Comparison of ENCODE assay signal across 31 cellular contexts in the genomic region with DNA sequence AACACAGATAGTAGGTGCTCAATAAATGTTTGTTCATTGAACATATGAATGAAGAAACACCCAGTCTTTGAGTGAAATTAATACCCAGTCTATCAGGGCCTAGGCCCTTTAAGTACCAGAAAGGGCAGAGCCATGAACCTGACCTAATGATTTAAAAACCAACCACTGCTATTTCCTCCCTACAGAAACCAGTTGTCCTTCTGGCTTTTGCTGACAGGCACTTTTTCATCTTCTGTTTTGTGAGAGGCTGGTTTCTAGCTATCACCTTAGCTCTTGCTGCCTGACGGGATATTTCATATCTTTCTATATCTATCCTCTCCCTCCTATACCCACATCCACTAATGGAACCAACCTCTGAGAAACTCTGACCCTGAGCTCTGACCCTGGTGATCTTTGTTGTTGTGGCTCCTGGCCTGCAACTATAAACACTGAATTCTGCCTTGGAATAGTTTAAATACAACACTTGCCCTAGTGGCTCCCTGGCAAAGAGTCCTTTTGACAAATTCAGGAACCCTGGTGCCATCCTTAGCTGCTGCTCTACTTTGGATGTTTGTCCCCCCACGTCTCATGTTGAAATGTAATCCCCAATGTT. TPM values are rescaled to one million over a fixed set of nuclear protein-coding genes. Genes with fewer than 3 reads are reported as not detected.
"Had no signal": no experiment of that assay in that cellular context is flagged by ENCODE, and none has a peak within 500 bp of the region (broad histone marks: within the 10 kb centered on the region; RNA-seq: fewer than 3 reads in every experiment).

No MANE protein-coding gene starts in this region.

- H3K27ac ChIP-seq: brain microvascular endothelial cell, spleen, tibial nerve had no signal

- DNase-seq: activated CD4-positive, alpha-beta memory T cell treated with anti-CD3 and anti-CD28 coated beads, Interleukin-2, amount 10 ng/mL, durations not matched to agents 7 days and 5 days; activated CD4-positive, alpha-beta T cell treated with anti-CD3 and anti-CD28 coated beads, Interleukin-2, amount 10 ng/mL, durations not matched to agents 7 days and 5 days; activated CD4-positive, CD25-positive, alpha-beta regulatory T cell treated with anti-CD3 and anti-CD28 coated beads, Interleukin-2, amount 50 U/mL, for 72 hours; activated CD8-positive, alpha-beta memory T cell treated with anti-CD3 and anti-CD28 coated beads, Interleukin-2, amount 50 U/mL, for 48 hours; activated gamma-delta T cell treated with Interleukin-2 at 50 U/mL for 16 hours; activated naive CD4-positive, alpha-beta T cell treated with anti-CD3 and anti-CD28 coated beads, Interleukin-2, amount 50 U/mL, for 16 hours; activated T-cell treated with anti-CD3 and anti-CD28 coated beads, Interleukin-2, amount 50 U/mL, for 24 hours; amniotic stem cell; caudate nucleus; head of caudate nucleus; hypothalamus; posterior cingulate gyrus; right cardiac atrium; spleen; stimulated activated naive CD4-positive, alpha-beta T cell; T-helper 2 cell had no signal

- ATAC-seq: natural killer cell treated with Interleukin-12 subunit alpha and Interleukin-12 subunit beta and Interleukin-15 and Interleukin-18, amount 100 ng/mL, for 72 hours; right cardiac atrium had no signal

- H3K9me3 ChIP-seq: mucosa of descending colon, spleen, tibial nerve had no signal

- H3K36me3 ChIP-seq: brain microvascular endothelial cell, spleen, tibial nerve had no signal

- H3K4me1 ChIP-seq: spleen, tibial nerve had no signal

- H3K27me3 ChIP-seq: brain microvascular endothelial cell had no signal

- H3K4me3 ChIP-seq: lung, mucosa of descending colon, spleen, tibial nerve had no signal

RNA-seq across cellular contexts. Expression of a gene that starts 4.1 kb away (rescaled TPM):
- total RNA-seq: activated CD4-positive, alpha-beta memory T cell treated with anti-CD3 and anti-CD28 coated beads, Interleukin-2, amount 10 ng/mL, durations not matched to agents 7 days and 5 days; activated CD4-positive, alpha-beta T cell treated with anti-CD3 and anti-CD28 coated beads, Interleukin-2, amount 10 ng/mL, durations not matched to agents 7 days and 5 days; astrocyte; endothelial cell of umbilical vein; fibroblast of lung; fibroblast of villous mesenchyme; kidney epithelial cell; mesenteric fat pad; mucosa of descending colon; myocyte; natural killer cell treated with Interleukin-12 subunit alpha and Interleukin-12 subunit beta and Interleukin-15 and Interleukin-18, amount 100 ng/mL, for 72 hours; omental fat pad; temporal lobe; tibial nerve had no signal
- polyA plus RNA-seq: endothelial cell of umbilical vein, fibroblast of lung, spleen had no signal

RNA-seq across cellular contexts. Expression of a gene that starts 31.5 kb away (rescaled TPM):
- total RNA-seq: activated CD4-positive, alpha-beta memory T cell treated with anti-CD3 and anti-CD28 coated beads, Interleukin-2, amount 10 ng/mL, durations not matched to agents 7 days and 5 days; activated CD4-positive, alpha-beta T cell treated with anti-CD3 and anti-CD28 coated beads, Interleukin-2, amount 10 ng/mL, durations not matched to agents 7 days and 5 days; astrocyte; endothelial cell of umbilical vein; fibroblast of lung; fibroblast of villous mesenchyme; kidney epithelial cell; lung; mesenteric fat pad; mucosa of descending colon; myocyte; natural killer cell treated with Interleukin-12 subunit alpha and Interleukin-12 subunit beta and Interleukin-15 and Interleukin-18, amount 100 ng/mL, for 72 hours; omental fat pad; right cardiac atrium; spleen; temporal lobe; tibial nerve; urinary bladder had no signal
- polyA plus RNA-seq: endothelial cell of umbilical vein, fibroblast of lung, lung, spleen, urinary bladder had no signal

RNA-seq across cellular contexts. Expression of a gene that starts 57.1 kb away (rescaled TPM):
- total RNA-seq: activated CD4-positive, alpha-beta memory T cell treated with anti-CD3 and anti-CD28 coated beads, Interleukin-2, amount 10 ng/mL, durations not matched to agents 7 days and 5 days; activated CD4-positive, alpha-beta T cell treated with anti-CD3 and anti-CD28 coated beads, Interleukin-2, amount 10 ng/mL, durations not matched to agents 7 days and 5 days; astrocyte; endothelial cell of umbilical vein; fibroblast of lung; fibroblast of villous mesenchyme; mesenteric fat pad; mucosa of descending colon; myocyte; natural killer cell treated with Interleukin-12 subunit alpha and Interleukin-12 subunit beta and Interleukin-15 and Interleukin-18, amount 100 ng/mL, for 72 hours; omental fat pad; spleen; temporal lobe; tibial nerve; urinary bladder had no signal
- polyA plus RNA-seq: endothelial cell of umbilical vein, fibroblast of lung, lung, right cardiac atrium, spleen had no signal
